11 cellular contexts compared by ENCODE assay signal in the genomic region with DNA sequence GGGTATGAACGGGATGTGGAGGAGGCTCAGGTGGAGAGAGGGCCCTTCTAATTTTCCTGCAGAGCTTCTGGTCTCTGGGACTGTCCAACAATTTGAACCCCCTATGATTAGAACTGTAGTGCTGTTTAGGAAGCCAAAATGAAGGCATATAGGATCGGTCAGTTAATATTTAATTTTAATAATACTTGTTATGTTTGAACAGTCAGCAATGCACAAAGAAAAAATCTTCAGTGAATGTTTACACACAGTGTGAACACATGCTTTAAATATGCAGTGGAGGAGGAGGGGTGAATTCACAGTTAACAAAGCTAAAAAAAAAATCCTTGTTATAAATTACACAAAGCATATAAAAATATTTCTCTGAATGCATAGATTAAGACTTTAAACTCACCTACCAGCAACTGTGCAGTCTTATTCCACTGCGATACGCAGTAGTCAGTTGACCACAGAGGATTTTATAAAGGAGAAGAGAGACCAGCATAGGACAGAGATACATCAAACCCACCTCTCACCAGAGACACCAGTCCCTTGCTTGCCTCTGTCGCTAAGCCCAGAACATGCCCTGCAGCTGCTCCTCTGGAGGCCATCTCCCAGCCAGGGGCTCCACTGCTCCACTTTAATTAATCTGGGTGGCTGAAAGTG. TPM values are rescaled to one million over a fixed set of nuclear protein-coding genes. Genes with fewer than 3 reads are reported as not detected.
DNase-seq lines count a peak whose midpoint lies in the region; ATAC-seq and TF ChIP-seq lines count a peak whose summit lies in the region.
"Had no signal": no experiment of that assay in that cellular context is flagged by ENCODE, and none has a peak within 500 bp of the region (broad histone marks: within the 10 kb centered on the region; RNA-seq: fewer than 3 reads in every experiment).

No MANE protein-coding gene starts in this region.

- H3K36me3 Mint-ChIP-seq in memory B cell (peaks cover 19% of the 10 kb centered on the region), glutamatergic neuron (ENCODE audit: unreplicated experiment) (peaks cover 5% of the 10 kb centered on the region)

- H3K27me3 ChIP-seq in uterus, result no peaks in the 10 kb centered on the region

- H3K4me3 Mint-ChIP-seq in memory B cell, result no peak overlapping the region
- no peak overlapping the region for H3K4me3 Mint-ChIP-seq in glutamatergic neuron (ENCODE audit: unreplicated experiment)

- H3K4me3 ChIP-seq in choroid plexus epithelial cell (ENCODE audit: low read depth, low read length) (no peak overlapping the region), uterus (no peak overlapping the region)

- H3K4me1 ChIP-seq in uterus, result peaks cover 0 to 5% of the 10 kb centered on the region in 2 donors

- no peak for ATAC-seq in memory B cell (ENCODE audit: low read depth)
- ATAC-seq in HG02763 (IDR thresholded peaks at IDR 0.05; ENCODE audit: unreplicated experiment), result no peak

- DNase-seq in NCI-H69 (lab: John Stamatoyannopoulos, UW) (peak; percentile 28), choroid plexus epithelial cell (ENCODE audit: low read depth) (peak; percentile 43), memory B cell (ENCODE audit: low spot score in 2 of 2) (no peak), uterus (no peak), NCI-H2081 treated with DMSO at 0.1 percent for 48 hours (lab: John Stamatoyannopoulos, UW) (no peak), glutamatergic neuron (no peak)
- DNase-seq: DMS 273 treated with DMSO at 0.1 percent for 48 hours, KG1, naive B cell, OCI-M1 had no signal

- H3K9me3 ChIP-seq in uterus, result no peaks in the 10 kb centered on the region

- H3K27ac Mint-ChIP-seq in memory B cell, result peak overlapping the region; percentile 8
- no peak overlapping the region for H3K27ac Mint-ChIP-seq in glutamatergic neuron (ENCODE audit: unreplicated experiment)
- H3K27ac Mint-ChIP-seq: naive B cell had no signal

- no peaks in the 10 kb centered on the region for H3K36me3 ChIP-seq in uterus

- TF ChIP-seq CTCF in choroid plexus epithelial cell (conservative IDR thresholded peaks at IDR 0.05; ENCODE audit: low read depth, low read length) (no peak), uterus (IDR thresholded peaks at IDR 0.05) (no peak), glutamatergic neuron (IDR thresholded peaks at IDR 0.05; ENCODE audit: partially characterized antibody, unreplicated experiment) (no peak)

- peak overlapping the region; percentile 50 to 75 for H3K27ac ChIP-seq in uterus

- H3K4me1 Mint-ChIP-seq in memory B cell (peaks cover 2% of the 10 kb centered on the region), glutamatergic neuron (ENCODE audit: low read depth, unreplicated experiment) (peaks cover 48% of the 10 kb centered on the region)

- H3K27me3 Mint-ChIP-seq in memory B cell (no peaks in the 10 kb centered on the region), glutamatergic neuron (ENCODE audit: unreplicated experiment) (peaks cover 2% of the 10 kb centered on the region)
- H3K27me3 Mint-ChIP-seq: naive B cell had no signal

- intact Hi-C loops in uterus (cut with DNase I; ENCODE audit: low total_unique reads), result no loop called here

- H3K9me3 Mint-ChIP-seq in memory B cell, result no peaks in the 10 kb centered on the region
- peaks cover 4% of the 10 kb centered on the region for H3K9me3 Mint-ChIP-seq in glutamatergic neuron (ENCODE audit: unreplicated experiment)
- H3K9me3 Mint-ChIP-seq: naive B cell had no signal

- no peak for TF ChIP-seq POLR2A in uterus (IDR thresholded peaks at IDR 0.05)

RNA-seq across cellular contexts. Expression of gene ANKRD40, which starts 14.6 kb away (rescaled TPM):
- total RNA-seq in uterus, result 10 to 100 TPM; 15.0 to 58.0 (median 31.3) TPM
- total RNA-seq in glutamatergic neuron (ENCODE audit: unreplicated experiment), result 40.8 TPM

RNA-seq across cellular contexts. Expression of gene LUC7L3, which starts 26.2 kb away (rescaled TPM):
- total RNA-seq in uterus, result 100 to 1,000 TPM in 3 of 4 donors, 10 to 100 TPM in 1; 98.1 to 221 (median 163) TPM
- total RNA-seq in glutamatergic neuron (ENCODE audit: unreplicated experiment), result 222 TPM

RNA-seq across cellular contexts. Expression of gene ABCC3, which starts 58.5 kb away (rescaled TPM):
- 1 to 10 TPM; 1.2 to 4.5 (median 2.6) TPM for total RNA-seq in uterus
- total RNA-seq in glutamatergic neuron (ENCODE audit: unreplicated experiment), result not detected

Comparison
In these comparisons a context has a peak if more than half of its experiments do, and no peak if none do; other contexts are left out.
1. DNase-seq: peak in NCI-H69 (single experiment) and choroid plexus epithelial cell (single experiment); none in memory B cell (0 of 2), uterus (0 of 2), NCI-H2081 treated with DMSO at 0.1 percent for 48 hours (single experiment) and glutamatergic neuron (single experiment).